In genomic region chr7:14275346-14275745, GRCh38 we compare ENCODE assay signal across 22 cellular contexts.
"Had no signal": no experiment of that assay in that cellular context is flagged by ENCODE, and none has a peak within 500 bp of the region (broad histone marks: within the 10 kb centered on the region; RNA-seq: fewer than 3 reads in every experiment).

No MANE protein-coding gene starts in this region.

- DNase-seq: activated CD4-positive, alpha-beta T cell treated with anti-CD3 and anti-CD28 coated beads for 1 hour; activated CD8-positive, alpha-beta memory T cell treated with anti-CD3 and anti-CD28 coated beads for 24 hours; activated CD8-positive, alpha-beta memory T cell treated with anti-CD3 and anti-CD28 coated beads, Interleukin-2, amount 50 U/mL, for 48 hours; activated effector memory CD4-positive, alpha-beta T cell treated with Interleukin-2 at 50 U/mL for 16 hours; activated naive CD4-positive, alpha-beta T cell treated with anti-CD3 and anti-CD28 coated beads, Interleukin-2, amount 50 U/mL, for 16 hours; activated T-cell treated with anti-CD3 and anti-CD28 coated beads, Interleukin-2, amount 50 U/mL, for 48 hours; effector memory CD8-positive, alpha-beta T cell; esophagus squamous epithelium; heart left ventricle; immature natural killer cell; kidney glomerular epithelial cell; pancreas; sigmoid colon; stimulated activated CD4-positive, alpha-beta T cell treated with anti-CD3 and anti-CD28 coated beads, Interleukin-12 subunit alpha, Interleukin-12 subunit beta, amount 100 ng/mL, for 4 hours; stimulated activated CD4-positive, alpha-beta T cell treated with anti-CD3 and anti-CD28 coated beads, Interleukin-1b, Interleukin-23, amount 100 ng/mL, for 48 hours; stimulated activated CD8-positive, alpha-beta memory T cell treated with anti-CD3 and anti-CD28 coated beads, Interleukin-4, amount 100 ng/mL, for 48 hours; stimulated activated naive CD4-positive, alpha-beta T cell; T-helper 2 cell; thyroid gland had no signal

- H3K4me3 ChIP-seq: esophagus squamous epithelium, heart left ventricle, pancreas, sigmoid colon, thyroid gland had no signal

- ATAC-seq: effector memory CD8-positive, alpha-beta T cell; heart left ventricle; natural killer cell treated with Interleukin-12 subunit alpha and Interleukin-12 subunit beta and Interleukin-15 and Interleukin-18, amount 100 ng/mL, for 72 hours; pancreas had no signal

- H3K9me3 ChIP-seq: esophagus squamous epithelium, heart left ventricle, neutrophil, pancreas, sigmoid colon, thyroid gland had no signal

- H3K27ac ChIP-seq: esophagus squamous epithelium, heart left ventricle, neutrophil, pancreas, sigmoid colon, thyroid gland, VCaP had no signal

- H3K27me3 ChIP-seq: esophagus squamous epithelium, heart left ventricle, neutrophil, pancreas, sigmoid colon, thyroid gland had no signal

- H3K4me1 ChIP-seq: esophagus squamous epithelium, pancreas, sigmoid colon, thyroid gland had no signal

- H3K36me3 ChIP-seq: esophagus squamous epithelium, heart left ventricle, neutrophil, pancreas, sigmoid colon, thyroid gland had no signal
